Comparison of ENCODE assay signal across 21 cellular contexts in genomic region chr20:25991051-25991755, GRCh38.
"Had no signal": no experiment of that assay in that cellular context is flagged by ENCODE, and none has a peak within 500 bp of the region (broad histone marks: within the 10 kb centered on the region; RNA-seq: fewer than 3 reads in every experiment).

No MANE protein-coding gene starts in this region.

- H2AFZ ChIP-seq: hepatocyte had no signal

- H3K4me1 ChIP-seq: pancreas, prostate gland had no signal

- H3K4me2 ChIP-seq: hepatocyte had no signal

- H3K36me3 ChIP-seq: left ventricle myocardium inferior, neutrophil, pancreas, prostate gland, suprapubic skin, thoracic aorta, tibial artery, upper lobe of right lung had no signal

- H3K27ac ChIP-seq: hepatocyte, left ventricle myocardium inferior, neutrophil, pancreas, prostate gland, skin epidermis, suprapubic skin, thoracic aorta, tibial artery, upper lobe of right lung had no signal

- FAIRE-seq: pancreas, urothelium cell line had no signal

- H3K27me3 ChIP-seq: hepatocyte, pancreas, upper lobe of right lung had no signal

- H3K9me3 ChIP-seq: left ventricle myocardium inferior, neutrophil, pancreas, prostate gland, suprapubic skin, thoracic aorta, tibial artery, upper lobe of right lung had no signal

- H3K79me2 ChIP-seq: hepatocyte had no signal

- H3K4me3 ChIP-seq: hepatocyte, left ventricle myocardium inferior, pancreas, prostate gland, skin epidermis, suprapubic skin, thoracic aorta, tibial artery, upper lobe of right lung had no signal

- ATAC-seq: naive thymus-derived CD8-positive, alpha-beta T cell; pancreas; right cardiac atrium; sciatic nerve; stimulated activated effector memory CD8-positive, alpha-beta T cell treated with anti-CD3 and anti-CD28 coated beads, Interleukin-12 subunit alpha, Interleukin-12 subunit beta, amount 100 ng/mL, for 72 hours; upper lobe of right lung had no signal

- DNase-seq: islet precursor cell; left ventricle myocardium inferior; naive thymus-derived CD8-positive, alpha-beta T cell; occipital lobe; pancreas; retina; right cardiac atrium; stimulated activated CD4-positive, alpha-beta T cell treated with anti-CD3 and anti-CD28 coated beads, Interleukin-4, amount 100 ng/mL, for 24 hours; stimulated activated naive CD4-positive, alpha-beta T cell; tibial artery; trophoblast cell; upper lobe of right lung had no signal
